Comparison of ENCODE assay signal across 8 cellular contexts in the genomic region with DNA sequence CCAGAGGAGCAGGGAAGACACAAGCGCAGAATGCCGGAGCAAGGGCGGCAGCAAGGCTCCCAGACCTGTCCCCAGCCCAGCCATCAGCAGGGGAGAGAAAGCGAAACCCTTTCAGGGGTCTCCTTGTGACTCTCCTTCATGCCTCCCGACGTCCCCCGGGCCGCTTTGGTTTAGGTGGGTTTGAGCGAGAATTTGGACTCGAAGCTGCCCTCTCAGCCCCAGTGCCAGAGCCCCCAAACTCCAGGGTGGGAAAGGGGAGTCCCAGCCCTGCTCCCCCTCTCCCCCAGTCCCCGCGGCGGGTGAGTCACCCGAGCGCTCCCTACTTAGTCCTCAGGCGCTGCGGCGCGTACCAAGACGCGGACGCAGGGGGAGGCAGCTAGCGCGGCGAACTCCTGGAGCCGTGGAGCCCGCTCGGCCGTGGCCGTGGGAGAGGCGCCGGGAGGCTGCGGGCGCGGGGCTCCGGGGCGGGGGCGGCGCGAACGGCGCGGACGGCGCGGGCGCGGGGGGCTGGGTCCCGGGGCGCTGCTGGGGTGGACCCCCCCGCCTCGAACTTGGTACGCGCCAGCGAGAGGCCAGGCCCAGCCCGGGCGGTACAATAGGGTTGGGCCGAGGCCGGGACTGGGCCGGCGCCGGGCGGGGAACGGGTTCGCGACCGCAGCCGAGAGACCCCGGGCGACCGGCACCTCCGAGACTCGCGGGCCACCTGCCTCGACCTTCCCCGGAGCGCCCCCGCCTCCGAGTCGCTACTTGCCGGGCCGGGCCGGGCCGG. TPM values are rescaled to one million over a fixed set of nuclear protein-coding genes. Genes with fewer than 3 reads are reported as not detected.
DNase-seq lines count a peak whose midpoint lies in the region; ATAC-seq and TF ChIP-seq lines count a peak whose summit lies in the region.

A gene (plus strand): TSS at position 601 of the 769 bp plus-strand sequence. CDS start 258 bp downstream, outside the sequence.

- H3K27ac ChIP-seq in AG04450 (ENCODE audit: low read depth, low read length): peak within 1 kb of the TSS; percentile 87
- H3K27ac ChIP-seq in ectodermal cell (ENCODE audit: insufficient read depth, low read depth, low read length, poor library complexity, severe bottlenecking): peak within 1 kb of the TSS; percentile 97

- peaks cover 32% of the 10 kb centered on the region for H3K36me3 Mint-ChIP-seq in activated CD8-positive, alpha-beta T cell treated with anti-CD3 and anti-CD28 coated beads, Interleukin-2, amount 10 ng/mL, durations not matched to agents 7 days and 5 days (ENCODE audit: low read depth)

- POLR2A ChIA-PET in AG04450 (lab: Yijun Ruan, JAX): interaction anchor here (0.6 to 2.4 kb wide), 6 partner anchors 13 to 130 kb away, joined by 3 to 9 read pairs (median 6); a partner anchor contains a TSS
- POLR2A ChIA-PET in activated CD8-positive, alpha-beta T cell treated with anti-CD3 and anti-CD28 coated beads, Interleukin-2, amount 10 ng/mL, durations not matched to agents 7 days and 5 days (lab: Charles Lee): interaction anchor here (1.4 to 3.6 kb wide), 3 partner anchors 32 to 130 kb away, joined by 4 to 27 read pairs (median 4); a partner anchor contains a TSS

- 0% methylated on average over 84 of the region's 84 CpGs for WGBS in ectodermal cell, 2 experiments

- H3K4me3 Mint-ChIP-seq in activated CD8-positive, alpha-beta T cell treated with anti-CD3 and anti-CD28 coated beads, Interleukin-2, amount 10 ng/mL, durations not matched to agents 7 days and 5 days: peak within 1 kb of the TSS; percentile 92

- H3K36me3 ChIP-seq in ectodermal cell (ENCODE audit: control insufficient read depth, insufficient read depth, low read length): peaks cover 4% of the 10 kb centered on the region

- H3K4me1 Mint-ChIP-seq in activated CD8-positive, alpha-beta T cell treated with anti-CD3 and anti-CD28 coated beads, Interleukin-2, amount 10 ng/mL, durations not matched to agents 7 days and 5 days (ENCODE audit: low read depth): peaks cover 74% of the 10 kb centered on the region

- H3K9me3 ChIP-seq in AG04450 (ENCODE audit: control insufficient read depth, insufficient read depth, low read length) (no peaks in the 10 kb centered on the region; the same call in 1 of the 2 replicates), ectodermal cell (ENCODE audit: control insufficient read depth, low read length) (no peaks in the 10 kb centered on the region)

- peak within 1 kb of the TSS; percentile 94 for H3K27ac Mint-ChIP-seq in activated CD8-positive, alpha-beta T cell treated with anti-CD3 and anti-CD28 coated beads, Interleukin-2, amount 10 ng/mL, durations not matched to agents 7 days and 5 days

- DNase-seq in AG04450 (ENCODE audit: low read depth, low spot score) (no peak), NCI-H748 treated with DMSO at 0.1 percent for 48 hours (lab: John Stamatoyannopoulos, UW) (peak; percentile 30), lung microvascular endothelial cell (ENCODE audit: low read depth in 2 of 2) (peak; percentile 84 to 86)
- DNase-seq in activated CD8-positive, alpha-beta T cell treated with anti-CD3 and anti-CD28 coated beads, Interleukin-2, amount 10 ng/mL, durations not matched to agents 7 days and 5 days: peak; percentile 85
- DNase-seq in stimulated activated CD4-positive, alpha-beta T cell treated with anti-CD3 and anti-CD28 coated beads, TNF-alpha, amount 100 ng/mL, for 48 hours (ENCODE audit: low read depth in 3 of 3): peak; percentile 60 to 82 (median 66)

- peaks cover 58% of the 10 kb centered on the region for H3K4me1 ChIP-seq in ectodermal cell (ENCODE audit: control insufficient read depth, insufficient read depth, low read length)

- no peaks in the 10 kb centered on the region for H3K27me3 ChIP-seq in AG04450 (ENCODE audit: control insufficient read depth, insufficient read depth, low read length)
- H3K27me3 ChIP-seq in ectodermal cell (ENCODE audit: control insufficient read depth, insufficient read depth, low read length, poor library complexity, severe bottlenecking): peaks cover 16% of the 10 kb centered on the region

- H3K9me3 Mint-ChIP-seq in activated CD8-positive, alpha-beta T cell treated with anti-CD3 and anti-CD28 coated beads, Interleukin-2, amount 10 ng/mL, durations not matched to agents 7 days and 5 days (ENCODE audit: insufficient read depth): no peaks in the 10 kb centered on the region

- no peak for TF ChIP-seq CTCF in AG04450 (IDR thresholded peaks at IDR 0.05; ENCODE audit: low read depth, low read length)

- H3K4me3 ChIP-seq in AG04450 (ENCODE audit: low read depth, low read length) (peak within 1 kb of the TSS; percentile 94), ectodermal cell (ENCODE audit: insufficient read depth, low read depth, low read length) (peak within 1 kb of the TSS; percentile 95)

- H3K27me3 Mint-ChIP-seq in activated CD8-positive, alpha-beta T cell treated with anti-CD3 and anti-CD28 coated beads, Interleukin-2, amount 10 ng/mL, durations not matched to agents 7 days and 5 days (ENCODE audit: low read depth): no peaks in the 10 kb centered on the region

- ATAC-seq in GM18868 (IDR thresholded peaks at IDR 0.05; ENCODE audit: unreplicated experiment) (peak; percentile 48), HG03196 (IDR thresholded peaks at IDR 0.05; ENCODE audit: unreplicated experiment) (peak; percentile 44)
- peak; percentile 72 for ATAC-seq in activated CD8-positive, alpha-beta T cell treated with anti-CD3 and anti-CD28 coated beads, Interleukin-2, amount 10 ng/mL, durations not matched to agents 7 days and 5 days

- CTCF ChIA-PET in AG04450 (lab: Charles Lee): interaction anchor here (1.2 to 1.8 kb wide), 2 partner anchors 130 to 145 kb away, joined by 3 to 4 read pairs; no protein-coding TSS in a partner anchor
- CTCF ChIA-PET in activated CD8-positive, alpha-beta T cell treated with anti-CD3 and anti-CD28 coated beads, Interleukin-2, amount 10 ng/mL, durations not matched to agents 7 days and 5 days (lab: Charles Lee): interaction anchor here (1.7 to 3.0 kb wide), 2 partner anchors 32 to 130 kb away, joined by 6 to 14 read pairs; no protein-coding TSS in a partner anchor

RNA-seq across cellular contexts. Expression of the gene that starts here (rescaled TPM):
- 23.4 and 28.2 TPM in 2 replicates for polyA plus RNA-seq in AG04450 (2011; rRNA removed)
- 32.6 and 42.3 TPM in 2 replicates for polyA minus RNA-seq in AG04450 (2011; rRNA and poly(A)+ RNA removed)
- total RNA-seq in activated CD8-positive, alpha-beta T cell treated with anti-CD3 and anti-CD28 coated beads, Interleukin-2, amount 10 ng/mL, durations not matched to agents 7 days and 5 days: 100 to 1,000 TPM; 235 to 245 TPM
- 131 TPM for polyA plus RNA-seq in ectodermal cell (2013, experiment 1 of 4)
- polyA plus RNA-seq in ectodermal cell (2013, experiment 2 of 4): 138 TPM
- polyA plus RNA-seq in ectodermal cell (2013, experiment 3 of 4): 98.5 TPM
- polyA plus RNA-seq in ectodermal cell (2013, experiment 4 of 4): 108 TPM
- total RNA-seq in lung microvascular endothelial cell: 42.7 and 44.2 TPM in 2 replicates
